Comparison of ENCODE assay signal across 19 cellular contexts in genomic region chr17:64402469-64402868, GRCh38. TPM values are rescaled to one million over a fixed set of nuclear protein-coding genes. Genes with fewer than 3 reads are reported as not detected.
DNase-seq lines count a peak whose midpoint lies in the region; ATAC-seq, FAIRE-seq and TF ChIP-seq lines count a peak whose summit lies in the region.
"Had no signal": no experiment of that assay in that cellular context is flagged by ENCODE, and none has a peak within 500 bp of the region (broad histone marks: within the 10 kb centered on the region; RNA-seq: fewer than 3 reads in every experiment).

No MANE protein-coding gene starts in this region.

- peak overlapping the region in 1 of 10 experiments; percentile 33; a peak in 1 of 20 replicates for H3K4me3 ChIP-seq in BLaER1 treated with 17β-estradiol and CSF1 and Interleukin-3, amounts not matched to agents 10 nM and 100 nM
- no peak overlapping the region for H3K4me3 ChIP-seq in CD8-positive, alpha-beta T cell (ENCODE audit: low read depth, low read length)
- H3K4me3 ChIP-seq in sigmoid colon, result no peak overlapping the region

- intact Hi-C loops in CD8-positive, alpha-beta T cell (cut with DNase I, micrococcal nuclease), result no loop called here
- intact Hi-C loops in dendritic cell treated with granulocyte-macrophage colony-stimulating factor and Interleukin-4, amounts not matched to agents 40 ng/mL and 50 ng/mL, for 4 days (cut with micrococcal nuclease), result no loop called here
- intact Hi-C loops in sigmoid colon (cut with DNase I), result no loop called here

- H4K20me1 ChIP-seq in BLaER1 treated with 17β-estradiol and CSF1 and Interleukin-3, amounts not matched to agents 10 nM and 100 nM, result no peaks in the 10 kb centered on the region; a peak in 1 of 22 replicates

- no peak for TF ChIP-seq CTCF in CD8-positive, alpha-beta T cell (IDR thresholded peaks at IDR 0.05)
- no peak for TF ChIP-seq CTCF in sigmoid colon (IDR thresholded peaks at IDR 0.05)

- no peak for FAIRE-seq in GM12892 (lab: Jason Lieb, UNC)
- FAIRE-seq: G401.6 had no signal

- CTCF ChIA-PET in CD8-positive, alpha-beta T cell (lab: Charles Lee), result interaction anchor here (1.3 kb wide), 1 partner anchor 17 kb away, joined by 8 read pairs; no protein-coding TSS in a partner anchor

- no peaks in the 10 kb centered on the region for H3K27me3 ChIP-seq in BLaER1 treated with 17β-estradiol and CSF1 and Interleukin-3, amounts not matched to agents 10 nM and 100 nM
- no peaks in the 10 kb centered on the region for H3K27me3 ChIP-seq in CD8-positive, alpha-beta T cell (ENCODE audit: insufficient read depth, low read length)
- H3K27me3 ChIP-seq in sigmoid colon, result no peaks in the 10 kb centered on the region

- TF ChIP-seq POLR2A in sigmoid colon (IDR thresholded peaks at IDR 0.05), result no peak
- no peak for TF ChIP-seq POLR2A in GM12892 (IDR thresholded peaks at IDR 0.05; ENCODE audit: low read depth, low read length)

- TF ChIP-seq EP300 in sigmoid colon (IDR thresholded peaks at IDR 0.05), result no peak

- peak overlapping the region in 10 of 11 experiments; percentile 4 to 70 (median 58); a peak in 13 of 22 replicates for H3K9ac ChIP-seq in BLaER1 treated with 17β-estradiol and CSF1 and Interleukin-3, amounts not matched to agents 10 nM and 100 nM

- peaks cover 80 to 100% (median 99%) of the 10 kb centered on the region in 10 experiments for H3K4me1 ChIP-seq in BLaER1 treated with 17β-estradiol and CSF1 and Interleukin-3, amounts not matched to agents 10 nM and 100 nM
- peaks cover 35% of the 10 kb centered on the region for H3K4me1 ChIP-seq in CD8-positive, alpha-beta T cell (ENCODE audit: insufficient read depth, low read length)
- no peaks in the 10 kb centered on the region for H3K4me1 ChIP-seq in sigmoid colon
- H3K4me1 ChIP-seq: Caco-2 had no signal

- no peaks in the 10 kb centered on the region for H3K9me3 Mint-ChIP-seq in CD8-positive, alpha-beta T cell
- no peaks in the 10 kb centered on the region for H3K9me3 Mint-ChIP-seq in dendritic cell treated with granulocyte-macrophage colony-stimulating factor and Interleukin-4, amounts not matched to agents 40 ng/mL and 50 ng/mL, for 4 days

- H3K4me2 ChIP-seq in BLaER1 treated with 17β-estradiol and CSF1 and Interleukin-3, amounts not matched to agents 10 nM and 100 nM, result peak overlapping the region; percentile 71 to 93 (median 88); a peak in 21 of 22 replicates

- H3K4me3 Mint-ChIP-seq in CD8-positive, alpha-beta T cell, result no peak overlapping the region
- H3K4me3 Mint-ChIP-seq in dendritic cell treated with granulocyte-macrophage colony-stimulating factor and Interleukin-4, amounts not matched to agents 40 ng/mL and 50 ng/mL, for 4 days, result no peak overlapping the region
- H3K4me3 Mint-ChIP-seq: H9 had no signal

- no peak for DNase-seq in CD8-positive, alpha-beta T cell
- peak; percentile 24 for DNase-seq in sigmoid colon
- DNase-seq in GM12892 (ENCODE audit: insufficient read length), result no peak
- no peak for DNase-seq in stimulated activated CD4-positive, alpha-beta T cell treated with anti-CD3 and anti-CD28 coated beads, Interleukin-12 subunit alpha, Interleukin-12 subunit beta, amount 100 ng/mL, for 4 hours
- DNase-seq: ACHN, Caco-2, H9, MM.1S, NCI-H1092, NCI-H146, NCI-H2081, NCI-H446 treated with DMSO at 0.1 percent for 48 hours, NCI-H69, SIG-M5 had no signal

- peaks cover 8% of the 10 kb centered on the region for H3K36me3 Mint-ChIP-seq in CD8-positive, alpha-beta T cell
- H3K36me3 Mint-ChIP-seq in dendritic cell treated with granulocyte-macrophage colony-stimulating factor and Interleukin-4, amounts not matched to agents 40 ng/mL and 50 ng/mL, for 4 days (ENCODE audit: low read depth), result no peaks in the 10 kb centered on the region

- peaks cover 36% of the 10 kb centered on the region for H3K4me1 Mint-ChIP-seq in CD8-positive, alpha-beta T cell (ENCODE audit: low read depth)
- peaks cover 89% of the 10 kb centered on the region for H3K4me1 Mint-ChIP-seq in dendritic cell treated with granulocyte-macrophage colony-stimulating factor and Interleukin-4, amounts not matched to agents 40 ng/mL and 50 ng/mL, for 4 days (ENCODE audit: low read depth)

- H3K9me3 ChIP-seq in BLaER1 treated with 17β-estradiol and CSF1 and Interleukin-3, amounts not matched to agents 10 nM and 100 nM (replicated peaks in 1 of 11), result peaks cover 0 to 11% (median 0%) of the 10 kb centered on the region in 11 experiments; a peak in 4 of 22 replicates
- H3K9me3 ChIP-seq in CD8-positive, alpha-beta T cell (ENCODE audit: low read length), result no peaks in the 10 kb centered on the region
- H3K9me3 ChIP-seq in sigmoid colon, result no peaks in the 10 kb centered on the region
- H3K9me3 ChIP-seq: Caco-2 had no signal

- H3K27ac ChIP-seq in BLaER1 treated with 17β-estradiol and CSF1 and Interleukin-3, amounts not matched to agents 10 nM and 100 nM, result peak overlapping the region; percentile 62 to 89 (median 81); a peak in 21 of 22 replicates
- no peak overlapping the region for H3K27ac ChIP-seq in CD8-positive, alpha-beta T cell (ENCODE audit: low read depth, low read length)
- H3K27ac ChIP-seq in sigmoid colon, result no peak overlapping the region

- POLR2A ChIA-PET in CD8-positive, alpha-beta T cell (lab: Charles Lee), result interaction anchor here (0.9 to 2.4 kb wide), 4 partner anchors 10 to 54 kb away, joined by 3 to 7 read pairs (median 4); no protein-coding TSS in a partner anchor

- ATAC-seq in CD8-positive, alpha-beta T cell, result no peak
- ATAC-seq in HG02885 (IDR thresholded peaks at IDR 0.05; ENCODE audit: poor library complexity, unreplicated experiment), result no peak
- ATAC-seq: SK-N-SH treated with all-trans-retinoic acid at 6 μM for 48 hours had no signal

- peak overlapping the region; percentile 8 for H3K27ac Mint-ChIP-seq in CD8-positive, alpha-beta T cell
- H3K27ac Mint-ChIP-seq in dendritic cell treated with granulocyte-macrophage colony-stimulating factor and Interleukin-4, amounts not matched to agents 40 ng/mL and 50 ng/mL, for 4 days, result peak overlapping the region; percentile 85
- H3K27ac Mint-ChIP-seq: H9 had no signal

- peaks cover 0 to 31% (median 0%) of the 10 kb centered on the region in 11 experiments; a peak in 4 of 22 replicates for H3K36me3 ChIP-seq in BLaER1 treated with 17β-estradiol and CSF1 and Interleukin-3, amounts not matched to agents 10 nM and 100 nM
- H3K36me3 ChIP-seq in CD8-positive, alpha-beta T cell (ENCODE audit: insufficient read depth, low read length), result no peaks in the 10 kb centered on the region
- H3K36me3 ChIP-seq in sigmoid colon, result no peaks in the 10 kb centered on the region

- 95 to 97% methylated on average over 5 of the region's 5 CpGs for WGBS in sigmoid colon, 2 donors

- H3K27me3 Mint-ChIP-seq in CD8-positive, alpha-beta T cell (ENCODE audit: low read depth), result no peaks in the 10 kb centered on the region
- no peaks in the 10 kb centered on the region for H3K27me3 Mint-ChIP-seq in dendritic cell treated with granulocyte-macrophage colony-stimulating factor and Interleukin-4, amounts not matched to agents 40 ng/mL and 50 ng/mL, for 4 days

RNA-seq across cellular contexts. Expression of gene PECAM1, which starts 11.8 kb away (rescaled TPM):
- total RNA-seq in CD8-positive, alpha-beta T cell, result 10 to 100 TPM; 64.3 to 70.6 TPM
- total RNA-seq in sigmoid colon, result 10 to 100 TPM; 36.0 to 60.9 (median 44.3) TPM
- 10 to 100 TPM in 1 of 3 donors, 1 to 10 TPM in 2; 3.6 to 39.0 (median 4.9) TPM for polyA plus RNA-seq in sigmoid colon
- 1.3 TPM for polyA plus RNA-seq in GM12892 (2012; ENCODE audit: missing spikeins)

RNA-seq across cellular contexts. Expression of gene MILR1, which starts 46.4 kb away (rescaled TPM):
- total RNA-seq in CD8-positive, alpha-beta T cell, result not detected
- total RNA-seq in sigmoid colon, result 1 to 10 TPM; 1.8 to 6.5 (median 3.1) TPM
- 1 to 10 TPM; 4.4 to 7.8 (median 6.6) TPM for polyA plus RNA-seq in sigmoid colon
- 0.76 TPM for polyA plus RNA-seq in GM12892 (2012; ENCODE audit: missing spikeins)
- total RNA-seq: Caco-2, H9 had no signal

Comparison
In these comparisons a context has a peak if more than half of its experiments do, and no peak if none do; other contexts are left out.
1. H3K27ac ChIP-seq: peak in BLaER1 treated with 17β-estradiol and CSF1 and Interleukin-3, amounts not matched to agents 10 nM and 100 nM (11 of 11); none in CD8-positive, alpha-beta T cell (single experiment) and sigmoid colon (0 of 4).